8 cellular contexts compared by ENCODE assay signal in genomic region chr11:20363149-20363499, GRCh38. TPM values are rescaled to one million over a fixed set of nuclear protein-coding genes. Genes with fewer than 3 reads are reported as not detected.
DNase-seq lines count a peak whose midpoint lies in the region; ATAC-seq, FAIRE-seq and TF ChIP-seq lines count a peak whose summit lies in the region.

No MANE protein-coding gene starts in this region.

- WGBS in SK-N-SH (ENCODE audit: low lambda C conversion rate) = 88% methylated on average over 2 of the region's 2 CpGs

- CTCF ChIA-PET in endothelial cell of umbilical vein (lab: Charles Lee) = interaction anchor here (1.1 to 1.5 kb wide), 2 partner anchors 9 to 230 kb away, joined by 3 to 5 read pairs; no protein-coding TSS in a partner anchor
- CTCF ChIA-PET in SK-N-SH (lab: Yijun Ruan, JAX) = interaction anchor here (0.7 to 12.6 kb wide), 5 partner anchors 10 to 235 kb away, joined by 3 to 101 read pairs (median 3); no protein-coding TSS in a partner anchor

- POLR2A ChIA-PET in endothelial cell of umbilical vein (lab: Charles Lee) (no interaction called here), SK-N-SH (lab: Yijun Ruan, JAX) (no interaction called here)

- dilution Hi-C loops in endothelial cell of umbilical vein (cut with MboI; ENCODE audit: extremely low pct_ligation_motif_present, low sequenced_read_pairs) = no loop called here

- H3K27me3 ChIP-seq in Karpas-422 (ENCODE audit: low read length) (no peaks in the 10 kb centered on the region), endothelial cell of umbilical vein (ENCODE audit: control insufficient read depth in 2 of 2, insufficient read depth in 2 of 2, low read length in 2 of 2) (no peaks in the 10 kb centered on the region), SK-N-SH (ENCODE audit: insufficient read depth) (no peaks in the 10 kb centered on the region)

- peak; percentile 28 for FAIRE-seq in endothelial cell of umbilical vein (lab: Jason Lieb, UNC)

- H3K9me1 ChIP-seq in endothelial cell of umbilical vein (replicated peaks; ENCODE audit: control insufficient read depth, extremely low read depth, insufficient read depth, low read length) = no peaks in the 10 kb centered on the region

- DNase-seq in Karpas-422 = no peak
- DNase-seq in endothelial cell of umbilical vein (ENCODE audit: low read depth, low spot score) = no peak
- DNase-seq in retinal pigment epithelial cell (ENCODE audit: low read depth) = no peak
- DNase-seq in cerebellar cortex (ENCODE audit: low spot score) = no peak
- no peak for DNase-seq in SK-N-SH
- DNase-seq in cortex of kidney (lab: John Stamatoyannopoulos, UW) = no peak

- peaks cover 12% of the 10 kb centered on the region for H3K36me3 ChIP-seq in Karpas-422 (ENCODE audit: insufficient read depth, low read length)
- H3K36me3 ChIP-seq in endothelial cell of umbilical vein (ENCODE audit: control insufficient read depth in 2 of 2, extremely low read depth in 1 of 2, insufficient read depth in 2 of 2, low read length in 2 of 2) = no peaks in the 10 kb centered on the region
- no peaks in the 10 kb centered on the region for H3K36me3 ChIP-seq in SK-N-SH (replicated peaks in 1 of 2; ENCODE audit: control insufficient read depth in 1 of 2, insufficient read depth in 2 of 2, low read length in 1 of 2)

- H2AFZ ChIP-seq in Karpas-422 (ENCODE audit: low read length) (peak overlapping the region; percentile 73), endothelial cell of umbilical vein (ENCODE audit: low read depth, low read length) (peak overlapping the region; percentile 10), SK-N-SH (ENCODE audit: low read depth) (no peak overlapping the region)

- peak; percentile 9 for ATAC-seq in GM18517 (IDR thresholded peaks at IDR 0.05; ENCODE audit: unreplicated experiment)
- ATAC-seq in GM18519 (IDR thresholded peaks at IDR 0.05; ENCODE audit: low FRiP score, unreplicated experiment) = no peak

- TF ChIP-seq EP300 in SK-N-SH (IDR thresholded peaks at IDR 0.05; ENCODE audit: borderline replicate concordance in 1 of 2, low read depth in 1 of 2, low read length in 1 of 2) = no peak

- H3K4me2 ChIP-seq in Karpas-422 (ENCODE audit: low read depth, low read length, poor library complexity, severe bottlenecking) (peak overlapping the region; percentile 93), endothelial cell of umbilical vein (ENCODE audit: insufficient read depth, low read length) (peak overlapping the region; percentile 13), SK-N-SH (no peak overlapping the region)

- H3K9me3 ChIP-seq in Karpas-422 (ENCODE audit: low read length) = no peaks in the 10 kb centered on the region
- H3K9me3 ChIP-seq in endothelial cell of umbilical vein (replicated peaks; ENCODE audit: control insufficient read depth, insufficient read depth, low read length) = no peaks in the 10 kb centered on the region
- H3K9me3 ChIP-seq in SK-N-SH = no peaks in the 10 kb centered on the region

- TF ChIP-seq RAD21 in SK-N-SH (IDR thresholded peaks at IDR 0.05; ENCODE audit: low read length) = no peak

- H3K27ac ChIP-seq in Karpas-422 (ENCODE audit: low read length) = no peak overlapping the region
- peak overlapping the region; percentile 44 for H3K27ac ChIP-seq in endothelial cell of umbilical vein (ENCODE audit: insufficient read depth, low read depth, low read length)
- H3K27ac ChIP-seq in SK-N-SH (ENCODE audit: low read depth in 2 of 2, low read length in 1 of 2) = no peak overlapping the region

- H3K9ac ChIP-seq in Karpas-422 (ENCODE audit: low read length) (peak overlapping the region; percentile 92), endothelial cell of umbilical vein (replicated peaks; ENCODE audit: extremely low read depth, insufficient read depth, low read length) (no peak overlapping the region), SK-N-SH (no peak overlapping the region)

- H4K20me1 ChIP-seq in Karpas-422 (ENCODE audit: insufficient read depth, low read depth, low read length) (no peaks in the 10 kb centered on the region), endothelial cell of umbilical vein (replicated peaks; ENCODE audit: control insufficient read depth, extremely low read depth, insufficient read depth, low read length) (no peaks in the 10 kb centered on the region), SK-N-SH (ENCODE audit: insufficient read depth) (no peaks in the 10 kb centered on the region)

- H3K79me2 ChIP-seq in Karpas-422 (ENCODE audit: low read length) (peaks cover 41% of the 10 kb centered on the region), endothelial cell of umbilical vein (ENCODE audit: control insufficient read depth, insufficient read depth, low read length) (peaks cover 7% of the 10 kb centered on the region), SK-N-SH (ENCODE audit: insufficient read depth) (no peaks in the 10 kb centered on the region)

- no peak for TF ChIP-seq POLR2A in endothelial cell of umbilical vein (IDR thresholded peaks at IDR 0.05; ENCODE audit: low read depth, low read length)

- TF ChIP-seq CTCF in endothelial cell of umbilical vein (IDR thresholded peaks at IDR 0.05; ENCODE audit: extremely low read depth in 1 of 2, insufficient read depth in 1 of 2, low read depth in 1 of 2, low read length in 2 of 2) = no peak
- no peak for TF ChIP-seq CTCF in retinal pigment epithelial cell (conservative IDR thresholded peaks at IDR 0.05; ENCODE audit: low read depth, low read length)
- no peak for TF ChIP-seq CTCF in SK-N-SH (IDR thresholded peaks at IDR 0.05)

- H3K4me1 ChIP-seq in Karpas-422 (ENCODE audit: low read length) (peaks cover 45% of the 10 kb centered on the region), endothelial cell of umbilical vein (ENCODE audit: control insufficient read depth, extremely low read depth, insufficient read depth, low read length) (peaks cover 42% of the 10 kb centered on the region), SK-N-SH (ENCODE audit: control insufficient read depth in 1 of 2, insufficient read depth in 2 of 2, low read depth in 1 of 2, low read length in 1 of 2) (0 out of 4 replicates have a peak, but pooled peaks cover 0 to 6% of the 10 kb centered on the region in 2 experiments)

- intact Hi-C loops in endothelial cell of umbilical vein (cut with micrococcal nuclease) = no loop called here

- H3K4me3 ChIP-seq in Karpas-422 (ENCODE audit: low read length) (peak overlapping the region; percentile 84), endothelial cell of umbilical vein (replicated peaks in 1 of 3; ENCODE audit: insufficient read depth in 1 of 3, low read depth in 1 of 3, low read length in 3 of 3) (peak overlapping the region in 2 of 3 experiments; percentile 12 to 66), retinal pigment epithelial cell (ENCODE audit: low read length) (peak overlapping the region; percentile 56), SK-N-SH (ENCODE audit: low read depth in 2 of 2, low read length in 1 of 2) (no peak overlapping the region)

- H3F3A ChIP-seq in SK-N-SH (replicated peaks; ENCODE audit: insufficient read depth) = peaks cover 8% of the 10 kb centered on the region

- BruUV-seq in endothelial cell of umbilical vein (replicated peaks; lab: Mats Ljungman, UMichigan) = TSS peak; percentile 42

- no peaks in the 10 kb centered on the region for H3K9me2 ChIP-seq in Karpas-422 (replicated peaks; ENCODE audit: insufficient read depth, low read length)
- H3K9me2 ChIP-seq in SK-N-SH = no peaks in the 10 kb centered on the region

TF ChIP-seq in endothelial cell of umbilical vein, 7 proteins besides CTCF, POLR2A, EP300 and RAD21 (continues in another document):
- TF ChIP-seq JUN (IDR thresholded peaks at IDR 0.05; ENCODE audit: borderline replicate concordance, insufficient read depth, insufficient read length, low read depth) = no peak
- TF ChIP-seq GATA2 (IDR thresholded peaks at IDR 0.05; ENCODE audit: insufficient read depth, insufficient read length, low read depth, low read length) = no peak
- TF ChIP-seq EZH2 (IDR thresholded peaks at IDR 0.05; ENCODE audit: borderline replicate concordance, low read depth, low read length, severe bottlenecking) = no peak
- no peak for TF ChIP-seq MYC (IDR thresholded peaks at IDR 0.05; ENCODE audit: low read depth, low read length)

TF ChIP-seq in SK-N-SH, 30 proteins besides CTCF, POLR2A, EP300 and RAD21 (continues in another document):
- TF ChIP-seq USF1 (IDR thresholded peaks at IDR 0.05; ENCODE audit: borderline replicate concordance, low read depth) (no peak), YY1 (IDR thresholded peaks at IDR 0.05; ENCODE audit: low read depth) (no peak)

RNA-seq across cellular contexts. Expression of gene HTATIP2, which starts 0.4 kb away (rescaled TPM):
- 58.0 and 78.3 TPM in 2 replicates for total RNA-seq in Karpas-422 (2014; rRNA removed; shearing (Covaris generic); ENCODE audit: low replicate concordance)
- total RNA-seq in endothelial cell of umbilical vein = 54.4 and 57.6 TPM in 2 replicates
- polyA plus RNA-seq in endothelial cell of umbilical vein (26.6 and 37.2 TPM in 2 replicates), SK-N-SH (2012; rRNA removed) (not detected in 2 replicates)
- 49.2 and 52.9 TPM in 2 replicates for polyA plus RNA-seq in endothelial cell of umbilical vein (2011; cell fraction: cytosol; rRNA removed)
- 27.9 and 40.4 TPM in 2 replicates for polyA plus RNA-seq in endothelial cell of umbilical vein (2011; cell fraction: nucleus; rRNA removed)
- polyA plus RNA-seq in endothelial cell of umbilical vein (2012) = 84.4 and 87.3 TPM in 2 replicates
- polyA minus RNA-seq in endothelial cell of umbilical vein = 40.7 and 43.4 TPM in 2 replicates
- 52.8 TPM for polyA minus RNA-seq in endothelial cell of umbilical vein (2011; cell fraction: cytosol; rRNA and poly(A)+ RNA removed)
- 12.0 and 14.2 TPM in 2 replicates for polyA minus RNA-seq in endothelial cell of umbilical vein (2011; cell fraction: nucleus; rRNA and poly(A)+ RNA removed)
- polyA plus RNA-seq in SK-N-SH (2012; cell fraction: cytosol; rRNA removed) = not detected in 2 replicates
- not detected in 2 replicates for polyA plus RNA-seq in SK-N-SH (2012; cell fraction: nucleus; rRNA removed)

RNA-seq across cellular contexts. Expression of gene PRMT3, which starts 24.4 kb away (rescaled TPM):
- total RNA-seq in Karpas-422 (2014; rRNA removed; shearing (Covaris generic); ENCODE audit: low replicate concordance) = 37.7 and 39.6 TPM in 2 replicates
- 13.3 and 15.2 TPM in 2 replicates for total RNA-seq in endothelial cell of umbilical vein
- polyA plus RNA-seq in endothelial cell of umbilical vein (5.0 and 6.2 TPM in 2 replicates), SK-N-SH (2012; rRNA removed) (10.8 and 14.9 TPM in 2 replicates)
- 8.1 and 8.3 TPM in 2 replicates for polyA plus RNA-seq in endothelial cell of umbilical vein (2011; cell fraction: cytosol; rRNA removed)
- 10.0 and 13.2 TPM in 2 replicates for polyA plus RNA-seq in endothelial cell of umbilical vein (2011; cell fraction: nucleus; rRNA removed)
- 13.1 and 18.2 TPM in 2 replicates for polyA plus RNA-seq in endothelial cell of umbilical vein (2012)
- 7.7 and 9.0 TPM in 2 replicates for polyA minus RNA-seq in endothelial cell of umbilical vein
- 30.2 TPM for polyA minus RNA-seq in endothelial cell of umbilical vein (2011; cell fraction: cytosol; rRNA and poly(A)+ RNA removed)
- polyA minus RNA-seq in endothelial cell of umbilical vein (2011; cell fraction: nucleus; rRNA and poly(A)+ RNA removed) = 16.5 and 16.9 TPM in 2 replicates
- 15.6 and 16.9 TPM in 2 replicates for polyA plus RNA-seq in SK-N-SH (2012; cell fraction: cytosol; rRNA removed)
- 10.5 and 16.3 TPM in 2 replicates for polyA plus RNA-seq in SK-N-SH (2012; cell fraction: nucleus; rRNA removed)

Comparison
In these comparisons a context has a peak if more than half of its experiments do, and no peak if none do; other contexts are left out.
1. H3K4me3 ChIP-seq: peak in Karpas-422 (single experiment), endothelial cell of umbilical vein (2 of 3) and retinal pigment epithelial cell (single experiment); none in SK-N-SH (0 of 2).